In the genomic region with DNA sequence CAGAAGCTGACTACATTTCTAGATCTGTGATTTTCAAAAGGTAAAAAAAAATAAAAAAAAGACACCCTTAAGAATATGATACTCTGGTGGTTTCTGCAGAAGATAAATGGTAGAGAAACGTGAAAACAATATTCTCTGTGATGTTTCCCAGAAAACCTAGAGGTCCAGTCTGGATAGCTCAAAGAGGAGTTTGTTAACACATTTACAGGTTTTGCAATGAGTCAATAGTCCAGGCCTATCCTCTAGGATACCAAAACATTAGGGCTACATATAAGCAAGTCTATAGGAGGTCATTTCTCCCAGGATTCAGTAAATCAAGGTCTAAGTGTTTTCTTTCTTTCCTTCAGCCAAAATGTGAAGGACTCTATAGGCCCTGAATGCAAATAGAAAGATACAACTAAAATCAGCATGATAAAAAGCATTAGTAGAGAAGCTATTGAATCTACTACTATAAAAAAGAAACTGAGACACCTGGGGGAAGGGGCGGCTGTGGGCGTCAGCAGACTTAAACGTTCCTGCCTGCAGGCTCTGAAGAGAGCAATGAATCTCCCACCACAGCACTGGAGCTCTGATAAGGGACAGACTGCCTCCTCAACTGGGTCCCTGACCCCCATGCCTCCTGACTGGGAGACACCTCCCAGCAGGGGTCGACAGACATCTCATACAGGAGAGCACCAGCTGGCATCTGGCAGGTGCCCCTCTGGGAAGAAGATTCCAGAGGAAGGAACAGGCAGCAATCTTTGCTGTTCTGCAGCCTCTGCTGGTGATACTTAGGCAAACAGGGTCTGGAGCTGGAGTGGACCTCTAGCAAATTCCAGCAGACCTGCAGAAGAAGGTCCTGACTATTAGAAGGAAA, we compare ENCODE assay signal across 25 cellular contexts.
"Had no signal": no experiment of that assay in that cellular context is flagged by ENCODE, and none has a peak within 500 bp of the region (broad histone marks: within the 10 kb centered on the region; RNA-seq: fewer than 3 reads in every experiment).

No MANE protein-coding gene starts in this region.

- H3K4me3 Mint-ChIP-seq: naive B cell; nephron; stimulated activated naive B cell treated with anti-CD40 and anti-IgM and Interleukin-4, amounts not matched to agents 10 μg/mL and 1 μg/mL and 100 μg/mL, for 72 hours; stimulated activated naive CD8-positive, alpha-beta T cell treated with anti-CD3 and anti-CD28 coated beads, Interleukin-15, amount 100 ng/mL, for 72 hours had no signal

- H3K4me1 ChIP-seq: esophagus muscularis mucosa, gastrocnemius medialis, left ventricle myocardium inferior, parathyroid adenoma, psoas muscle, spleen, testis had no signal

- H3K79me2 ChIP-seq: parathyroid adenoma had no signal

- H3K27ac Mint-ChIP-seq: nephron; stimulated activated naive B cell treated with anti-CD40 and anti-IgM and Interleukin-4, amounts not matched to agents 10 μg/mL and 1 μg/mL and 100 μg/mL, for 72 hours; stimulated activated naive CD8-positive, alpha-beta T cell treated with anti-CD3 and anti-CD28 coated beads, Interleukin-15, amount 100 ng/mL, for 72 hours had no signal

- H3K9me3 ChIP-seq: esophagus muscularis mucosa, gastrocnemius medialis, heart right ventricle, left ventricle myocardium inferior, psoas muscle, spleen, testis, tibial nerve had no signal

- H3K9me3 Mint-ChIP-seq: naive B cell; nephron; stimulated activated naive B cell treated with anti-CD40 and anti-IgM and Interleukin-4, amounts not matched to agents 10 μg/mL and 1 μg/mL and 100 μg/mL, for 72 hours; stimulated activated naive CD8-positive, alpha-beta T cell treated with anti-CD3 and anti-CD28 coated beads, Interleukin-15, amount 100 ng/mL, for 72 hours had no signal

- H3K4me1 Mint-ChIP-seq: naive B cell; nephron; stimulated activated naive B cell treated with anti-CD40 and anti-IgM and Interleukin-4, amounts not matched to agents 10 μg/mL and 1 μg/mL and 100 μg/mL, for 72 hours; stimulated activated naive CD8-positive, alpha-beta T cell treated with anti-CD3 and anti-CD28 coated beads, Interleukin-15, amount 100 ng/mL, for 72 hours had no signal

- FAIRE-seq: keratinocyte had no signal

- H3K36me3 Mint-ChIP-seq: naive B cell; stimulated activated naive B cell treated with anti-CD40 and anti-IgM and Interleukin-4, amounts not matched to agents 10 μg/mL and 1 μg/mL and 100 μg/mL, for 72 hours had no signal

- H3K4me3 ChIP-seq: esophagus muscularis mucosa, gastrocnemius medialis, heart right ventricle, left ventricle myocardium inferior, lung, psoas muscle, spleen, testis, tibial nerve had no signal

- ATAC-seq: gastrocnemius medialis; heart right ventricle; psoas muscle; sciatic nerve; stimulated activated naive B cell treated with anti-CD40 and anti-IgM and Interleukin-4, amounts not matched to agents 10 μg/mL and 1 μg/mL and 100 μg/mL, for 72 hours; stimulated activated naive CD8-positive, alpha-beta T cell treated with anti-CD3 and anti-CD28 coated beads, Interleukin-15, amount 100 ng/mL, for 72 hours had no signal

- H2AFZ ChIP-seq: parathyroid adenoma had no signal

- DNase-seq: effector memory CD4-positive, alpha-beta T cell; gastrocnemius medialis; heart right ventricle; hypothalamus; left ventricle myocardium inferior; mesenchymal stem cell; naive B cell; occipital lobe; psoas muscle; retina; spleen; stimulated activated CD4-positive, alpha-beta T cell treated with anti-CD3 and anti-CD28 coated beads, Interleukin-15, amount 100 ng/mL, for 24 hours; stimulated activated CD4-positive, alpha-beta T cell treated with anti-CD3 and anti-CD28 coated beads, Interleukin-1b, Interleukin-23, amount 100 ng/mL, for 48 hours; stimulated activated CD4-positive, alpha-beta T cell treated with anti-CD3 and anti-CD28 coated beads, Interleukin-4, amount 100 ng/mL, for 24 hours; stimulated activated naive B cell treated with anti-CD40 and anti-IgM and Interleukin-4, amounts not matched to agents 10 μg/mL and 1 μg/mL and 100 μg/mL, for 72 hours; stimulated activated naive CD8-positive, alpha-beta T cell treated with anti-CD3 and anti-CD28 coated beads, Interleukin-15, amount 100 ng/mL, for 72 hours; testis had no signal

- H3K9ac ChIP-seq: parathyroid adenoma had no signal

- H3K27me3 ChIP-seq: esophagus muscularis mucosa, gastrocnemius medialis, heart right ventricle, spleen, testis, tibial nerve had no signal

- H3K27me3 Mint-ChIP-seq: naive B cell; stimulated activated naive B cell treated with anti-CD40 and anti-IgM and Interleukin-4, amounts not matched to agents 10 μg/mL and 1 μg/mL and 100 μg/mL, for 72 hours had no signal

- H3K27ac ChIP-seq: epithelial cell of prostate, esophagus muscularis mucosa, gastrocnemius medialis, heart right ventricle, left ventricle myocardium inferior, parathyroid adenoma, psoas muscle, spleen, testis, tibial nerve had no signal

- H3K36me3 ChIP-seq: esophagus muscularis mucosa, gastrocnemius medialis, heart right ventricle, left ventricle myocardium inferior, spleen, tibial nerve had no signal
